In genomic region chr2:98477506-98477905, GRCh38 we compare ENCODE assay signal across 20 cellular contexts. TPM values are rescaled to one million over a fixed set of nuclear protein-coding genes. Genes with fewer than 3 reads are reported as not detected.
DNase-seq lines count a peak whose midpoint lies in the region; ATAC-seq and FAIRE-seq lines count a peak whose summit lies in the region.
"Had no signal": no experiment of that assay in that cellular context is flagged by ENCODE, and none has a peak within 500 bp of the region (broad histone marks: within the 10 kb centered on the region; RNA-seq: fewer than 3 reads in every experiment).

No MANE protein-coding gene starts in this region.

- ATAC-seq in T-helper 17 cell (no peak), left colon (no peak)
- no peak for ATAC-seq in effector memory CD8-positive, alpha-beta T cell (replicated peaks)
- no peak for ATAC-seq in stimulated activated memory B cell treated with anti-CD40 and anti-IgM and Interleukin-4, amounts not matched to agents 10 μg/mL and 1 μg/mL and 100 μg/mL, for 72 hours

- no peak for FAIRE-seq in RCC 7860 (lab: Jason Lieb, UNC)

- no peaks in the 10 kb centered on the region for H3K9me3 Mint-ChIP-seq in activated naive CD4-positive, alpha-beta T cell treated with anti-CD3 and anti-CD28 coated beads for 36 hours
- no peaks in the 10 kb centered on the region for H3K9me3 Mint-ChIP-seq in effector memory CD8-positive, alpha-beta T cell
- H3K9me3 Mint-ChIP-seq in stimulated activated memory B cell treated with anti-CD40 and anti-IgM and Interleukin-4, amounts not matched to agents 10 μg/mL and 1 μg/mL and 100 μg/mL, for 72 hours: no peaks in the 10 kb centered on the region
- H3K9me3 Mint-ChIP-seq: nephron had no signal

- no peaks in the 10 kb centered on the region for H3K9me3 ChIP-seq in T-helper 17 cell (ENCODE audit: control insufficient read depth, low read length, poor library complexity, severe bottlenecking)
- H3K9me3 ChIP-seq: Caco-2, prostate gland had no signal

- no peaks in the 10 kb centered on the region for H3K36me3 Mint-ChIP-seq in activated naive CD4-positive, alpha-beta T cell treated with anti-CD3 and anti-CD28 coated beads for 36 hours (ENCODE audit: low read depth)
- no peaks in the 10 kb centered on the region for H3K36me3 Mint-ChIP-seq in T-helper 17 cell (ENCODE audit: low read depth)
- H3K36me3 Mint-ChIP-seq in effector memory CD8-positive, alpha-beta T cell (ENCODE audit: insufficient read depth): peaks cover 23% of the 10 kb centered on the region
- peaks cover 15% of the 10 kb centered on the region for H3K36me3 Mint-ChIP-seq in stimulated activated memory B cell treated with anti-CD40 and anti-IgM and Interleukin-4, amounts not matched to agents 10 μg/mL and 1 μg/mL and 100 μg/mL, for 72 hours

- H3K4me3 Mint-ChIP-seq in activated naive CD4-positive, alpha-beta T cell treated with anti-CD3 and anti-CD28 coated beads for 36 hours: no peak overlapping the region
- H3K4me3 Mint-ChIP-seq in T-helper 17 cell: peak overlapping the region; percentile 75
- peak overlapping the region; percentile 43 to 61 for H3K4me3 Mint-ChIP-seq in effector memory CD8-positive, alpha-beta T cell
- no peak overlapping the region for H3K4me3 Mint-ChIP-seq in stimulated activated memory B cell treated with anti-CD40 and anti-IgM and Interleukin-4, amounts not matched to agents 10 μg/mL and 1 μg/mL and 100 μg/mL, for 72 hours
- H3K4me3 Mint-ChIP-seq: nephron had no signal

- no peaks in the 10 kb centered on the region for H3K27me3 Mint-ChIP-seq in activated naive CD4-positive, alpha-beta T cell treated with anti-CD3 and anti-CD28 coated beads for 36 hours (ENCODE audit: low read depth)
- H3K27me3 Mint-ChIP-seq in T-helper 17 cell: no peaks in the 10 kb centered on the region
- H3K27me3 Mint-ChIP-seq in effector memory CD8-positive, alpha-beta T cell: no peaks in the 10 kb centered on the region
- H3K27me3 Mint-ChIP-seq in stimulated activated memory B cell treated with anti-CD40 and anti-IgM and Interleukin-4, amounts not matched to agents 10 μg/mL and 1 μg/mL and 100 μg/mL, for 72 hours: no peaks in the 10 kb centered on the region

- peak overlapping the region; percentile 39 for H3K27ac Mint-ChIP-seq in activated naive CD4-positive, alpha-beta T cell treated with anti-CD3 and anti-CD28 coated beads for 36 hours
- H3K27ac Mint-ChIP-seq in T-helper 17 cell: peak overlapping the region; percentile 95
- peak overlapping the region; percentile 92 to 93 for H3K27ac Mint-ChIP-seq in effector memory CD8-positive, alpha-beta T cell
- H3K27ac Mint-ChIP-seq in stimulated activated memory B cell treated with anti-CD40 and anti-IgM and Interleukin-4, amounts not matched to agents 10 μg/mL and 1 μg/mL and 100 μg/mL, for 72 hours: peak overlapping the region; percentile 74

- H3K4me1 Mint-ChIP-seq in activated naive CD4-positive, alpha-beta T cell treated with anti-CD3 and anti-CD28 coated beads for 36 hours (ENCODE audit: low read depth): peaks cover 97% of the 10 kb centered on the region
- peaks cover 76% of the 10 kb centered on the region for H3K4me1 Mint-ChIP-seq in T-helper 17 cell
- peaks cover 83 to 96% of the 10 kb centered on the region in 2 donors for H3K4me1 Mint-ChIP-seq in effector memory CD8-positive, alpha-beta T cell (ENCODE audit: low read depth in 2 of 2)
- peaks cover 92% of the 10 kb centered on the region for H3K4me1 Mint-ChIP-seq in stimulated activated memory B cell treated with anti-CD40 and anti-IgM and Interleukin-4, amounts not matched to agents 10 μg/mL and 1 μg/mL and 100 μg/mL, for 72 hours

- CTCF ChIA-PET in activated naive CD4-positive, alpha-beta T cell treated with anti-CD3 and anti-CD28 coated beads for 36 hours (lab: Charles Lee): interaction anchor here (1.2 to 4.4 kb wide), 3 partner anchors 8 to 13 kb away, joined by 4 to 22 read pairs (median 19); no protein-coding TSS in a partner anchor

- no peak for DNase-seq in activated naive CD4-positive, alpha-beta T cell treated with anti-CD3 and anti-CD28 coated beads for 36 hours
- DNase-seq in activated naive CD4-positive, alpha-beta T cell treated with anti-CD3 and anti-CD28 coated beads, Interleukin-2, amount 50 U/mL, for 16 hours: no peak
- no peak for DNase-seq in T-helper 17 cell
- DNase-seq in effector memory CD8-positive, alpha-beta T cell: no peak
- DNase-seq in putamen (ENCODE audit: low spot score): no peak
- DNase-seq in RCC 7860 (ENCODE audit: low spot score): no peak
- DNase-seq in left colon: no peak
- DNase-seq: activated gamma-delta T cell treated with Interleukin-2 at 50 U/mL for 16 hours; Caco-2; cortex of kidney; foreskin fibroblast; islet precursor cell; mammary epithelial cell; NCI-H146; NCI-H2171; SHP77; stimulated activated CD4-positive, alpha-beta T cell treated with anti-CD3 and anti-CD28 coated beads, Interleukin-4, amount 100 ng/mL, for 4 hours had no signal

- intact Hi-C loops in activated naive CD4-positive, alpha-beta T cell treated with anti-CD3 and anti-CD28 coated beads for 36 hours (cut with micrococcal nuclease): no loop called here
- intact Hi-C loops in left colon (cut with DNase I, micrococcal nuclease): no loop called here

RNA-seq across cellular contexts. Expression of gene INPP4A, which starts 32.8 kb away (rescaled TPM):
- total RNA-seq in activated naive CD4-positive, alpha-beta T cell treated with anti-CD3 and anti-CD28 coated beads for 36 hours: 10 to 100 TPM; 33.1 to 34.8 TPM
- total RNA-seq in T-helper 17 cell (100 to 1,000 TPM; 109 to 110 TPM), left colon (10 to 100 TPM; 14.3 to 19.1 TPM)

Comparison
In these comparisons a context has a peak if more than half of its experiments do, and no peak if none do; other contexts are left out.
1. H3K27ac Mint-ChIP-seq: peak in every context shown above with its lines; median percentile 95 in T-helper 17 cell; 92 in effector memory CD8-positive, alpha-beta T cell; 74 in stimulated activated memory B cell treated with anti-CD40 and anti-IgM and Interleukin-4, amounts not matched to agents 10 μg/mL and 1 μg/mL and 100 μg/mL, for 72 hours; 39 in activated naive CD4-positive, alpha-beta T cell treated with anti-CD3 and anti-CD28 coated beads for 36 hours.
2. H3K4me3 Mint-ChIP-seq: peak in T-helper 17 cell (single experiment) and effector memory CD8-positive, alpha-beta T cell (2 of 2); none in activated naive CD4-positive, alpha-beta T cell treated with anti-CD3 and anti-CD28 coated beads for 36 hours (single experiment) and stimulated activated memory B cell treated with anti-CD40 and anti-IgM and Interleukin-4, amounts not matched to agents 10 μg/mL and 1 μg/mL and 100 μg/mL, for 72 hours (single experiment).